ENCODE assay signal across 7 cellular contexts in genomic region chr19:55578761-55579747, GRCh38. TPM values are rescaled to one million over a fixed set of nuclear protein-coding genes. Genes with fewer than 3 reads are reported as not detected.
DNase-seq lines count a peak whose midpoint lies in the region; TF ChIP-seq lines count a peak whose summit lies in the region.
"Had no signal": no experiment of that assay in that cellular context is flagged by ENCODE, and none has a peak within 500 bp of the region (broad histone marks: within the 10 kb centered on the region; RNA-seq: fewer than 3 reads in every experiment).

No MANE protein-coding gene starts in this region.

- H3K27me3 ChIP-seq in SJSA1 (replicated peaks) (no peaks in the 10 kb centered on the region), iPS-20b (ENCODE audit: insufficient read depth, low read length) (no peaks in the 10 kb centered on the region)

- peak overlapping the region; percentile 94; the same call in 1 of the 2 replicates for H3K9ac ChIP-seq in iPS-20b (ENCODE audit: low read depth, low read length)

- no peaks in the 10 kb centered on the region for H3K9me3 ChIP-seq in SJSA1 (replicated peaks)
- no peaks in the 10 kb centered on the region for H3K9me3 ChIP-seq in iPS-20b (ENCODE audit: insufficient read depth, low read depth, low read length)

- H3K27ac ChIP-seq in SJSA1, result no peak overlapping the region
- H3K27ac ChIP-seq in iPS-20b (ENCODE audit: low read length), result no peak overlapping the region

- DNase-seq in AG10803 (ENCODE audit: low read depth) (no peak), SJSA1 (ENCODE audit: low read depth in 1 of 2, low spot score in 2 of 2) (no peak), ecto neural progenitor cell (ENCODE audit: low spot score) (no peak), amniotic stem cell (lab: John Stamatoyannopoulos, UW) (no peak), inferior parietal cortex (ENCODE audit: extremely low spot score) (no peak)

- H3K36me3 ChIP-seq in SJSA1 (peaks cover 20% of the 10 kb centered on the region), iPS-20b (ENCODE audit: insufficient read depth, low read depth, low read length) (peaks cover 10% of the 10 kb centered on the region)

- TF ChIP-seq CTCF in AG10803 (conservative IDR thresholded peaks at IDR 0.05; ENCODE audit: low read length), result no peak

- H3K4me3 ChIP-seq in AG10803 (ENCODE audit: low read length) (peak overlapping the region; percentile 93), SJSA1 (peak overlapping the region; percentile 70), iPS-20b (ENCODE audit: low read length) (peak overlapping the region; percentile 92)

- H3K4me1 ChIP-seq in SJSA1 (replicated peaks) (peaks cover 11% of the 10 kb centered on the region), iPS-20b (ENCODE audit: insufficient read depth, low read length) (no peaks in the 10 kb centered on the region)

RNA-seq across cellular contexts. Expression of gene ZNF579, which starts 1.6 kb away (rescaled TPM):
- total RNA-seq in SJSA1 (2014; rRNA removed; shearing (Covaris generic)), result 7.2 and 12.7 TPM in 2 replicates

RNA-seq across cellular contexts. Expression of gene FIZ1, which starts 20.3 kb away (rescaled TPM):
- 2.4 and 5.4 TPM in 2 replicates for total RNA-seq in SJSA1 (2014; rRNA removed; shearing (Covaris generic))

RNA-seq across cellular contexts. Expression of gene ZNF524, which starts 21.0 kb away (rescaled TPM):
- 3.8 and 15.5 TPM in 2 replicates for total RNA-seq in SJSA1 (2014; rRNA removed; shearing (Covaris generic))

RNA-seq across cellular contexts. Expression of gene ZNF865, which starts 26.4 kb away (rescaled TPM):
- 0.63 and 1.4 TPM in 2 replicates for total RNA-seq in SJSA1 (2014; rRNA removed; shearing (Covaris generic))

RNA-seq across cellular contexts. Expression of gene SBK3, which starts 33.7 kb away (rescaled TPM):
- total RNA-seq in SJSA1 (2014; rRNA removed; shearing (Covaris generic)), result 0.32 TPM in 1 of 2 replicates, not detected in the other
- total RNA-seq: activated CD8-positive, alpha-beta memory T cell treated with anti-CD3 and anti-CD28 coated beads for 36 hours had no signal
